ENCODE assay signal across 9 cellular contexts in the genomic region with DNA sequence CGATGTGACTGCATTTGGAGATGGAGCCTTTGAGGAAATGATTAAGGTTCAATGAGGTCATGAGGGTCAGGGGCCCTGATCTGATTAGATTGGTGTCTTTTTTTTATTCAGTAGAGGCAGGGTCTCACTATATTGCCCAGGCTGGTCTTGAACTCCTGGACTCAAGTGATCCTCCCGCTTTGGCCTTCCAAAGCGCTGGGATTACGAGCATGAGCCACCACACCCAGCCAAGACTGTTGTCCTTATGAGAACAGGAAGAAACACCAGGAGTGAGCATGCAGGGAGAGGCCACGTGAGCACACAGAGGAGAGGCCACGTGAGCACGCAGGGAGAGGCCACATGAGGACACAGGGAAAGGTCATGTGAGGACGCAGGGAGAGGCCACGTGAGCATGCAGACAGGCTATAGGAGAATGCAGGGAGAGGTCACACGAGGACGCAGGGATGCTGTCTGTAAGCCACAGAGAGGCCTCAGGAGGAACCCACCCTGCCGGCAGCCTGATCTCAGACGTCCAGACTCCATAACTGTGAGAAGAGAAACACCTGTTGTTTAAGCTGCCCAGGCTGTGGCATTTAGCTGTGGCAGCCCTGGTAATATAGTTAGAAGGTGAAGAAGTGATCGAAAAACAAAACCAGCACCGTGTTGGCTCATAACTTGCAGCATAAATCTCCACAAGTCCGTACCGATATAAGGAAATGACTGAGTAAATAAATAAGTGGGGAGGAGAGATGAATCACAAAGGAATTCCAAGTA. TPM values are rescaled to one million over a fixed set of nuclear protein-coding genes. Genes with fewer than 3 reads are reported as not detected.
A peak's percentile ranks its signal among the peaks of the same experiment; 100 is the strongest.
DNase-seq lines count a peak whose midpoint lies in the region; FAIRE-seq and TF ChIP-seq lines count a peak whose summit lies in the region.
"Had no signal": no experiment of that assay in that cellular context is flagged by ENCODE, and none has a peak within 500 bp of the region (broad histone marks: within the 10 kb centered on the region; RNA-seq: fewer than 3 reads in every experiment).

No MANE protein-coding gene starts in this region.

- no peaks in the 10 kb centered on the region for H3K36me3 Mint-ChIP-seq in H9 (ENCODE audit: insufficient read depth in 1 of 3, low read depth in 3 of 3)

- H2BK12ac ChIP-seq in H9 (ENCODE audit: insufficient read length, low read depth, low read length) = no peak overlapping the region

- no peaks in the 10 kb centered on the region for H3K9me3 ChIP-seq in transverse colon
- H3K9me3 ChIP-seq in H9 (ENCODE audit: control insufficient read depth, low read depth, low read length) = no peaks in the 10 kb centered on the region

- no peaks in the 10 kb centered on the region for H3K27me3 ChIP-seq in transverse colon
- H3K27me3 ChIP-seq in H9 (ENCODE audit: insufficient read depth, low read length) = no peaks in the 10 kb centered on the region

- H3K23ac ChIP-seq in H9 (ENCODE audit: insufficient read length, low read depth, low read length) = no peak overlapping the region

- H3K9ac ChIP-seq in H9 (ENCODE audit: extremely low read depth, insufficient read length, low read length) = no peak overlapping the region

- H3K4me2 ChIP-seq in H9 (ENCODE audit: insufficient read depth, insufficient read length, low read length) = no peak overlapping the region

- H3K56ac ChIP-seq in H9 (ENCODE audit: insufficient read length, low read depth, low read length) = no peak overlapping the region

- H3T11ph ChIP-seq in H9 (ENCODE audit: low read length) = no peak overlapping the region

- no peak overlapping the region for H2BK15ac ChIP-seq in H9 (ENCODE audit: low read depth, low read length)

- no peak overlapping the region for H4K8ac ChIP-seq in H9 (replicated peaks; ENCODE audit: insufficient read length, low read depth, low read length)

- peaks cover 8 to 18% of the 10 kb centered on the region in 2 experiments for H3K4me1 Mint-ChIP-seq in H9

- H3K27ac ChIP-seq in transverse colon (peak overlapping the region; percentile 71 to 88 (median 82)), H9 (ENCODE audit: insufficient read length, low read depth, low read length) (no peak overlapping the region)

- in situ Hi-C loops in transverse colon (cut with MboI; ENCODE audit: low pct_ligation_motif_present in 1 of 4, low pct_unique_long_range_greater_than_20kb in 1 of 4, low sequenced_read_pairs in 3 of 4) = no loop called here

- H3K14ac ChIP-seq in H9 (ENCODE audit: insufficient read depth, low read length) = no peak overlapping the region

- no peak overlapping the region for H3K18ac ChIP-seq in H9 (ENCODE audit: insufficient read length, low read depth, low read length)

- no peak overlapping the region for H3K27ac Mint-ChIP-seq in H9

- no peaks in the 10 kb centered on the region for H3K79me1 ChIP-seq in H9 (ENCODE audit: insufficient read depth, low read depth, low read length, poor library complexity, severe bottlenecking)

- H2BK120ac ChIP-seq in H9 (ENCODE audit: low read depth, low read length, poor library complexity, severe bottlenecking) = no peak overlapping the region

- H2BK5ac ChIP-seq in H9 (ENCODE audit: insufficient read length, low read length) = no peak overlapping the region

- H3K4me1 ChIP-seq in transverse colon = peaks cover 0 to 37% (median 25%) of the 10 kb centered on the region in 4 donors
- H3K4me1 ChIP-seq in H9 (ENCODE audit: insufficient read depth, low read length) = no peaks in the 10 kb centered on the region

- H2AK5ac ChIP-seq in H9 (ENCODE audit: insufficient read length, low read length) = no peak overlapping the region

- peaks cover 0 to 5% of the 10 kb centered on the region in 2 experiments; a peak in 1 of 5 replicates for H3K9me3 Mint-ChIP-seq in H9

- DNase-seq in NCI-H1105 treated with DMSO at 0.1 percent for 48 hours (lab: John Stamatoyannopoulos, UW) (peak; percentile 14), NCI-H1105 (lab: John Stamatoyannopoulos, UW) (no peak), SHP77 (lab: John Stamatoyannopoulos, UW) (peak; percentile 96 to 99), glomerular visceral epithelial cell (ENCODE audit: extremely low spot score) (peak; percentile 88), transverse colon (peak; percentile 90), NCI-H2107 treated with DMSO at 0.1 percent for 48 hours (lab: John Stamatoyannopoulos, UW; ENCODE audit: unreplicated experiment) (no peak), GM12891 (ENCODE audit: insufficient read length, low spot score) (no peak), H9 (no peak)

- TF ChIP-seq POLR2A in transverse colon (IDR thresholded peaks at IDR 0.05) = peak; percentile 33
- TF ChIP-seq POLR2A in GM12891 (IDR thresholded peaks at IDR 0.05; ENCODE audit: low read depth, low read length) = no peak

- 24 to 26% methylated on average over 7 to 17 of the region's 17 CpGs for WGBS in transverse colon (ENCODE audit: low coverage in 1 of 2), 2 donors
- no CpG with 5 or more reads among the region's 17 CpGs for WGBS in H9 (ENCODE audit: extremely low coverage, insufficient read length, low lambda C conversion rate)

- H4K5ac ChIP-seq in H9 (ENCODE audit: insufficient read length, low read depth, low read length) = no peak overlapping the region

- no peak overlapping the region for H4K91ac ChIP-seq in H9 (ENCODE audit: insufficient read length, low read depth, low read length)

- no peak overlapping the region for H3K4me3 ChIP-seq in transverse colon

- FAIRE-seq in GM12891 (lab: Jason Lieb, UNC) = no peak
- FAIRE-seq: A204.1 had no signal

- H3K23me2 ChIP-seq in H9 (ENCODE audit: insufficient read length, low read depth, low read length, poor library complexity, severe bottlenecking) = peaks cover 3% of the 10 kb centered on the region

- intact Hi-C loops in transverse colon (cut with DNase I; ENCODE audit: low total_unique reads) = no loop called here

- peak; percentile 70 for TF ChIP-seq EP300 in transverse colon (IDR thresholded peaks at IDR 0.05; ENCODE audit: low read depth)

- no peak overlapping the region for H3K4ac ChIP-seq in H9 (ENCODE audit: low read depth, low read length)

- H3K79me2 ChIP-seq in H9 (ENCODE audit: insufficient read depth, low read length) = no peaks in the 10 kb centered on the region

- no peak overlapping the region for H3K4me3 Mint-ChIP-seq in H9

- H2BK20ac ChIP-seq in H9 (ENCODE audit: low read depth, low read length, poor library complexity, severe bottlenecking) = no peak overlapping the region

- peaks cover 13% of the 10 kb centered on the region for H3K27me3 Mint-ChIP-seq in H9 (ENCODE audit: low read depth)

- H4K20me1 ChIP-seq in H9 (ENCODE audit: control insufficient read depth, insufficient read depth, insufficient read length) = no peaks in the 10 kb centered on the region

- no peak overlapping the region for H2AFZ ChIP-seq in H9 (ENCODE audit: low read length)

- H3K36me3 ChIP-seq in transverse colon = no peaks in the 10 kb centered on the region

- TF ChIP-seq CTCF in transverse colon (IDR thresholded peaks at IDR 0.05) (no peak), H9 (conservative IDR thresholded peaks at IDR 0.05) (no peak)

TF ChIP-seq in GM12891, 5 proteins besides CTCF, POLR2A, EP300 and RAD21:
- TF ChIP-seq PAX5 (IDR thresholded peaks at IDR 0.05; ENCODE audit: insufficient read depth, low read length, severe bottlenecking) (no peak), SPI1 (IDR thresholded peaks at IDR 0.05; ENCODE audit: low read depth, low read length) (no peak), TAF1 (IDR thresholded peaks at IDR 0.05; ENCODE audit: low read depth, low read length) (no peak), POU2F2 (IDR thresholded peaks at IDR 0.05; ENCODE audit: low read depth, low read length) (no peak), POLR2AphosphoS5 (IDR thresholded peaks at IDR 0.05; ENCODE audit: low read depth, low read length) (no peak)
TF ChIP-seq in GM12891: peak in this region for 0.

RNA-seq across cellular contexts. Expression of a gene that starts 14.5 kb away (rescaled TPM):
- total RNA-seq in transverse colon (100 to 1,000 TPM in 2 of 4 donors, 10 to 100 TPM in 2; 86.0 to 230 (median 148) TPM), H9 (2021) (137 and 144 TPM in 2 replicates)
- polyA plus RNA-seq in GM12891 (2012; ENCODE audit: low read depth, missing spikeins) = 60.6 TPM

RNA-seq across cellular contexts. Expression of a gene that starts 29.4 kb away (rescaled TPM):
- 1 to 10 TPM; 6.1 to 9.7 (median 7.4) TPM for total RNA-seq in transverse colon
- 0.18 TPM for polyA plus RNA-seq in GM12891 (2012; ENCODE audit: low read depth, missing spikeins)
- total RNA-seq in H9 (2021) = 0.22 and 0.35 TPM in 2 replicates

RNA-seq across cellular contexts. Expression of a gene that starts 45.5 kb away (rescaled TPM):
- total RNA-seq in transverse colon (100 to 1,000 TPM in 2 of 4 donors, 10 to 100 TPM in 1, 1 to 10 TPM in 1; 5.8 to 127 (median 107) TPM), H9 (2021) (0.28 and 0.70 TPM in 2 replicates)
- 0.27 TPM for polyA plus RNA-seq in GM12891 (2012; ENCODE audit: low read depth, missing spikeins)

RNA-seq across cellular contexts. Expression of a gene that starts 59.2 kb away (rescaled TPM):
- total RNA-seq in transverse colon = 100 to 1,000 TPM in 1 of 4 donors, 10 to 100 TPM in 3; 11.5 to 105 (median 48.9) TPM
- polyA plus RNA-seq in GM12891 (2012; ENCODE audit: low read depth, missing spikeins) = 92.3 TPM
- 26.0 and 28.4 TPM in 2 replicates for total RNA-seq in H9 (2021)

Comparison
In these comparisons a context has a peak if more than half of its experiments do, and no peak if none do; other contexts are left out.
1. DNase-seq: peak in NCI-H1105 treated with DMSO at 0.1 percent for 48 hours (single experiment), SHP77 (2 of 2), glomerular visceral epithelial cell (single experiment) and transverse colon (single experiment); none in NCI-H1105 (single experiment), NCI-H2107 treated with DMSO at 0.1 percent for 48 hours (single experiment), GM12891 (single experiment) and H9 (single experiment).